ENCODE assay signal across 28 cellular contexts in the genomic region with DNA sequence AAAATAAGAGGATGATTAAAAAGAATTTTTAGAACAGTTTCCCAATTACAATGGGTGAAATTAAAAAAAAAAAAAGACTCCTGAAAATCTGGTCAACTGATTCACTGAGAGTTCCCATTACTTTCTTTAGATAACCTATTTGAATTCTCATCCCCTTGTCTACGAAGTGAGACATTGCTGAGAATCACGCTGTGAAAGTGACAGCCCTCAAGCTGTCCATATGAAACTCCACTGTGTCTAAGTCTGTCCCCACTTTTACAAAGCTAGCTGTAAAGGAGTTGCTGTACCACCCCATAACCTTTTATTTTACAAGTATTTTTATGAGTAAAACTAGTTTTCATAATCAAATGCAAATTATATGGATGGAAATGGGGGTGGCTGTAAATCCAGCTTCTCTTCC.
"Had no signal": no experiment of that assay in that cellular context is flagged by ENCODE, and none has a peak within 500 bp of the region (broad histone marks: within the 10 kb centered on the region; RNA-seq: fewer than 3 reads in every experiment).

No MANE protein-coding gene starts in this region.

- ATAC-seq: activated CD8-positive, alpha-beta T cell treated with anti-CD3 and anti-CD28 coated beads for 36 hours; activated naive CD8-positive, alpha-beta T cell treated with anti-CD3 and anti-CD28 coated beads, Interleukin-2, amount 50 U/mL, for 24 hours; activated T-cell treated with anti-CD3 and anti-CD28 coated beads, Interleukin-2, amount 50 U/mL, for 4 hours; activated T-helper 17 cell treated with anti-CD3 and anti-CD28 coated beads, Interleukin-2, amount 50 U/mL, for 72 hours; body of pancreas; effector memory CD8-positive, alpha-beta T cell; esophagus mucosa; WTC11 had no signal

- H3K27me3 Mint-ChIP-seq: activated naive CD4-positive, alpha-beta T cell treated with anti-CD3 and anti-CD28 coated beads, Interleukin-2, amount 50 U/mL, for 24 hours; activated naive CD8-positive, alpha-beta T cell treated with anti-CD3 and anti-CD28 coated beads for 36 hours had no signal

- H3K4me1 ChIP-seq: adrenal gland, body of pancreas had no signal

- H3K9me3 ChIP-seq: adrenal gland, body of pancreas had no signal

- H3K4me3 ChIP-seq: adrenal gland, body of pancreas had no signal

- DNase-seq: activated CD4-positive, alpha-beta T cell treated with anti-CD3 and anti-CD28 coated beads for 1 hour; activated CD4-positive, alpha-beta T cell treated with anti-CD3 and anti-CD28 coated beads for 4 hours; activated CD4-positive, alpha-beta T cell treated with anti-CD3 and anti-CD28 coated beads, Interleukin-2, amount 50 U/mL, for 1 hour; activated CD4-positive, alpha-beta T cell treated with anti-CD3 and anti-CD28 coated beads, Interleukin-2, amount 50 U/mL, for 48 hours; activated CD8-positive, alpha-beta memory T cell treated with anti-CD3 and anti-CD28 coated beads for 24 hours; activated CD8-positive, alpha-beta T cell treated with anti-CD3 and anti-CD28 coated beads for 36 hours; activated effector memory CD4-positive, alpha-beta T cell treated with Interleukin-2 at 50 U/mL for 16 hours; activated gamma-delta T cell treated with Interleukin-2 at 50 U/mL for 16 hours; activated naive CD4-positive, alpha-beta T cell treated with anti-CD3 and anti-CD28 coated beads for 36 hours; activated naive CD8-positive, alpha-beta T cell treated with anti-CD3 and anti-CD28 coated beads for 36 hours; activated naive CD8-positive, alpha-beta T cell treated with anti-CD3 and anti-CD28 coated beads, Interleukin-2, amount 50 U/mL, for 24 hours; activated T-cell treated with anti-CD3 and anti-CD28 coated beads, Interleukin-2, amount 50 U/mL, for 4 hours; adrenal gland; amygdala; aorta; body of pancreas; caudate nucleus; cortex of kidney; dermis blood vessel endothelial cell; effector CD4-positive, alpha-beta T cell; effector memory CD8-positive, alpha-beta T cell; foreskin fibroblast; head of caudate nucleus; T-helper 2 cell had no signal

- H3K27ac Mint-ChIP-seq: activated CD8-positive, alpha-beta T cell treated with anti-CD3 and anti-CD28 coated beads for 36 hours; activated naive CD4-positive, alpha-beta T cell treated with anti-CD3 and anti-CD28 coated beads for 36 hours; activated naive CD4-positive, alpha-beta T cell treated with anti-CD3 and anti-CD28 coated beads, Interleukin-2, amount 50 U/mL, for 24 hours; activated naive CD8-positive, alpha-beta T cell treated with anti-CD3 and anti-CD28 coated beads for 36 hours; activated naive CD8-positive, alpha-beta T cell treated with anti-CD3 and anti-CD28 coated beads, Interleukin-2, amount 50 U/mL, for 24 hours; activated T-helper 17 cell treated with anti-CD3 and anti-CD28 coated beads, Interleukin-2, amount 50 U/mL, for 72 hours; effector memory CD8-positive, alpha-beta T cell; WTC11 had no signal

- H3K9me3 Mint-ChIP-seq: activated CD8-positive, alpha-beta T cell treated with anti-CD3 and anti-CD28 coated beads for 36 hours; activated naive CD4-positive, alpha-beta T cell treated with anti-CD3 and anti-CD28 coated beads, Interleukin-2, amount 50 U/mL, for 24 hours; activated naive CD8-positive, alpha-beta T cell treated with anti-CD3 and anti-CD28 coated beads for 36 hours; activated naive CD8-positive, alpha-beta T cell treated with anti-CD3 and anti-CD28 coated beads, Interleukin-2, amount 50 U/mL, for 24 hours; activated T-cell treated with anti-CD3 and anti-CD28 coated beads, Interleukin-2, amount 50 U/mL, for 4 hours; activated T-helper 17 cell treated with anti-CD3 and anti-CD28 coated beads, Interleukin-2, amount 50 U/mL, for 72 hours had no signal

- H3K27me3 ChIP-seq: adrenal gland, body of pancreas had no signal

- H3K4me1 Mint-ChIP-seq: activated naive CD4-positive, alpha-beta T cell treated with anti-CD3 and anti-CD28 coated beads, Interleukin-2, amount 50 U/mL, for 24 hours; activated naive CD8-positive, alpha-beta T cell treated with anti-CD3 and anti-CD28 coated beads for 36 hours; activated naive CD8-positive, alpha-beta T cell treated with anti-CD3 and anti-CD28 coated beads, Interleukin-2, amount 50 U/mL, for 24 hours; activated T-helper 17 cell treated with anti-CD3 and anti-CD28 coated beads, Interleukin-2, amount 50 U/mL, for 72 hours had no signal

- H3K36me3 Mint-ChIP-seq: activated naive CD4-positive, alpha-beta T cell treated with anti-CD3 and anti-CD28 coated beads, Interleukin-2, amount 50 U/mL, for 24 hours; activated naive CD8-positive, alpha-beta T cell treated with anti-CD3 and anti-CD28 coated beads for 36 hours; WTC11 had no signal

- H3K27ac ChIP-seq: adrenal gland, body of pancreas had no signal

- H3K4me3 Mint-ChIP-seq: activated CD8-positive, alpha-beta T cell treated with anti-CD3 and anti-CD28 coated beads for 36 hours; activated naive CD4-positive, alpha-beta T cell treated with anti-CD3 and anti-CD28 coated beads for 36 hours; activated naive CD4-positive, alpha-beta T cell treated with anti-CD3 and anti-CD28 coated beads, Interleukin-2, amount 50 U/mL, for 24 hours; activated naive CD8-positive, alpha-beta T cell treated with anti-CD3 and anti-CD28 coated beads for 36 hours; activated naive CD8-positive, alpha-beta T cell treated with anti-CD3 and anti-CD28 coated beads, Interleukin-2, amount 50 U/mL, for 24 hours; activated T-cell treated with anti-CD3 and anti-CD28 coated beads, Interleukin-2, amount 50 U/mL, for 4 hours; activated T-helper 17 cell treated with anti-CD3 and anti-CD28 coated beads, Interleukin-2, amount 50 U/mL, for 72 hours; effector memory CD8-positive, alpha-beta T cell; WTC11 had no signal

- H3K36me3 ChIP-seq: adrenal gland had no signal
